8 cellular contexts compared by ENCODE assay signal in the genomic region with DNA sequence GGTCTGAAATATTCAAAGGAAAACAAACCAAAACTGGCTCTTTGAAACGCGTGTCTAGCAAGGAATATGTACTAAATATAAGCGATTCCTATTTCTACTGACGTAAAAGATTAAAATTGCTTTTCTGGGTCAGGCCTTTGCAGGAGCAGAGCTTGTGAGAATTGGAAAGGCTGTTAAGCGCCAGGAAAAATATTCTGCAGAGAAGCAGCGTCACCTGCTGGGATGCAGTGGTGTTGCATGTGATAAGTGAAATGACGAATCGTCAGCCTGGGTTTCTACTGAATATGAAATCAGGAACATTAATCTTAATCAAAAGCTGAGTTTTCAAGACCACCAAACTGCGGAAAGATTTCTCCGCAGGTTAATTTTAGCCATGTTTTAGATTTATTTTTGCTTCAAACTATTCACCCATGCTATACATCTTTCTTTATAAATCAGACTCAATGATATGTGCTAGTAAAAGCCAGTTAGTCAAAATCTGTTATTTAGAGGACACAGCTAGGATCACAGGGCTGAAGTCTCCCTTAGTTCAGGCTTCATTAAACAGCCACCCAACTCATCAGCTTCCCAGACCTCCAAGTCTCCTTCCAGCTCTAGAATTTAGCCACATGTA.
DNase-seq lines count a peak whose midpoint lies in the region; ATAC-seq and TF ChIP-seq lines count a peak whose summit lies in the region.

No MANE protein-coding gene starts in this region.

- H3K79me2 ChIP-seq in trophoblast cell (ENCODE audit: control insufficient read depth, insufficient read depth, low read length, poor library complexity), result no peaks in the 10 kb centered on the region

- no peak overlapping the region for H3K4me2 ChIP-seq in trophoblast cell (ENCODE audit: low read length)

- H3K9ac ChIP-seq in trophoblast cell (ENCODE audit: low read length), result no peak overlapping the region

- in situ Hi-C loops in Panc1 (cut with HindIII; ENCODE audit: low pct_unique_long_range_greater_than_20kb, low sequenced_read_pairs), result no loop called here

- no peak overlapping the region for H3K4me3 Mint-ChIP-seq in activated naive CD4-positive, alpha-beta T cell treated with anti-CD3 and anti-CD28 coated beads for 36 hours

- H3K9me3 Mint-ChIP-seq in activated naive CD4-positive, alpha-beta T cell treated with anti-CD3 and anti-CD28 coated beads for 36 hours, result no peaks in the 10 kb centered on the region

- no peak overlapping the region for H4K91ac ChIP-seq in trophoblast cell (ENCODE audit: low read depth, low read length)

- POLR2A ChIA-PET in Panc1 (lab: Charles Lee), result no interaction called here

- no TSS peak for BruUV-seq in Panc1 (replicated peaks; lab: Mats Ljungman, UMichigan)

- H3K4me3 ChIP-seq in Panc1 (ENCODE audit: low read depth in 2 of 2, low read length in 2 of 2) (no peak overlapping the region), trophoblast cell (ENCODE audit: low read depth, low read length) (no peak overlapping the region)

- no CpG with 5 or more reads among the region's 10 CpGs for WGBS in trophoblast cell (ENCODE audit: extremely low coverage, insufficient coverage, insufficient read length)

- no peak overlapping the region for H2BK120ac ChIP-seq in trophoblast cell (ENCODE audit: insufficient read depth, low read length, poor library complexity)

- no peak overlapping the region for H2BK12ac ChIP-seq in trophoblast cell (ENCODE audit: low read length)

- peaks cover 10% of the 10 kb centered on the region for H3K27me3 Mint-ChIP-seq in activated naive CD4-positive, alpha-beta T cell treated with anti-CD3 and anti-CD28 coated beads for 36 hours (ENCODE audit: low read depth)

- peak; percentile 75 for ATAC-seq in Panc1

- intact Hi-C loops in Panc1 (cut with micrococcal nuclease; ENCODE audit: unreplicated experiment), result loop anchor here (1.0 kb wide), 1 partner anchor 708 kb away; no protein-coding TSS in a partner anchor
- intact Hi-C loops in activated naive CD4-positive, alpha-beta T cell treated with anti-CD3 and anti-CD28 coated beads for 36 hours (cut with micrococcal nuclease), result loop anchor here (1.0 to 2.0 kb wide), 8 partner anchors 58 to 771 kb away; no protein-coding TSS in a partner anchor

- no peaks in the 10 kb centered on the region for H3K4me1 Mint-ChIP-seq in activated naive CD4-positive, alpha-beta T cell treated with anti-CD3 and anti-CD28 coated beads for 36 hours (ENCODE audit: low read depth)

- H2AFZ ChIP-seq in trophoblast cell (ENCODE audit: insufficient read depth, low read length, poor library complexity), result no peak overlapping the region

- H3K9me3 ChIP-seq in Panc1 (ENCODE audit: control insufficient read depth, insufficient read depth, low read depth, low read length), result no peaks in the 10 kb centered on the region
- no peaks in the 10 kb centered on the region for H3K9me3 ChIP-seq in trophoblast cell (ENCODE audit: insufficient read depth, low read depth, low read length)

- H3K36me3 ChIP-seq in Panc1 (ENCODE audit: control insufficient read depth, insufficient read depth, low read length), result no peaks in the 10 kb centered on the region
- no peaks in the 10 kb centered on the region for H3K36me3 ChIP-seq in trophoblast cell (ENCODE audit: control insufficient read depth in 1 of 2, insufficient read depth in 2 of 2, low read length in 2 of 2)

- no peak overlapping the region for H2AK5ac ChIP-seq in trophoblast cell (ENCODE audit: low read length)

- H3K79me1 ChIP-seq in trophoblast cell (ENCODE audit: low read length), result no peaks in the 10 kb centered on the region

- no peak overlapping the region for H4K12ac ChIP-seq in trophoblast cell (ENCODE audit: low read depth, low read length)

- H3K27ac ChIP-seq in Panc1 (ENCODE audit: low read length) (no peak overlapping the region), trophoblast cell (ENCODE audit: low read depth, low read length) (no peak overlapping the region)

- H3K27ac Mint-ChIP-seq in activated naive CD4-positive, alpha-beta T cell treated with anti-CD3 and anti-CD28 coated beads for 36 hours, result no peak overlapping the region

- H3K18ac ChIP-seq in trophoblast cell (ENCODE audit: low read length), result no peak overlapping the region

- no peak overlapping the region for H3K14ac ChIP-seq in trophoblast cell (ENCODE audit: low read length)

- H3K27me3 ChIP-seq in Panc1 (ENCODE audit: control insufficient read depth, insufficient read depth, low read length) (no peaks in the 10 kb centered on the region), trophoblast cell (ENCODE audit: insufficient read depth, low read length) (no peaks in the 10 kb centered on the region)

- H3K4ac ChIP-seq in trophoblast cell (ENCODE audit: low read depth, low read length), result no peak overlapping the region

- CTCF ChIA-PET in Panc1 (lab: Charles Lee), result interaction anchor here (0.6 to 0.8 kb wide), 2 partner anchors 58 to 937 kb away, joined by 3 to 5 read pairs; no protein-coding TSS in a partner anchor
- CTCF ChIA-PET in activated naive CD4-positive, alpha-beta T cell treated with anti-CD3 and anti-CD28 coated beads for 36 hours (lab: Charles Lee), result interaction anchor here (0.7 to 3.5 kb wide), 21 partner anchors 10 to 959 kb away, joined by 3 to 36 read pairs (median 4); no protein-coding TSS in a partner anchor

- H3K4me1 ChIP-seq in Panc1 (ENCODE audit: control insufficient read depth, insufficient read depth, low read length), result no peaks in the 10 kb centered on the region
- H3K4me1 ChIP-seq in trophoblast cell (ENCODE audit: control insufficient read depth in 1 of 2, insufficient read depth in 2 of 2, low read length in 2 of 2), result no peaks in the 10 kb centered on the region

- H4K8ac ChIP-seq in trophoblast cell (ENCODE audit: low read depth, low read length), result no peak overlapping the region

- H3K23ac ChIP-seq in trophoblast cell (ENCODE audit: low read length), result no peak overlapping the region

- peak; percentile 18 to 34 for DNase-seq in activated CD4-positive, alpha-beta T cell treated with anti-CD3 and anti-CD28 coated beads for 24 hours (ENCODE audit: low read depth in 2 of 2)
- no peak for DNase-seq in activated CD4-positive, alpha-beta T cell treated with anti-CD3 and anti-CD28 coated beads for 1 hour
- DNase-seq in HS-27A (ENCODE audit: low read depth) (peak; percentile 51), Panc1 (ENCODE audit: low read depth, low spot score) (peak; percentile 45), glomerular visceral epithelial cell (ENCODE audit: extremely low spot score) (peak; percentile 53), trophoblast cell (peak; percentile 69 to 88), 8988T (no peak)
- DNase-seq in activated naive CD4-positive, alpha-beta T cell treated with anti-CD3 and anti-CD28 coated beads for 36 hours, result peak; percentile 80

- no peak overlapping the region for H2BK5ac ChIP-seq in trophoblast cell (ENCODE audit: low read depth, low read length, poor library complexity)

- peak; percentile 95 for TF ChIP-seq CTCF in Panc1 (IDR thresholded peaks at IDR 0.05)

- H3K36me3 Mint-ChIP-seq in activated naive CD4-positive, alpha-beta T cell treated with anti-CD3 and anti-CD28 coated beads for 36 hours (ENCODE audit: low read depth), result no peaks in the 10 kb centered on the region

Comparison
In these comparisons a context has a peak if more than half of its experiments do, and no peak if none do; other contexts are left out.
1. DNase-seq: peak in activated CD4-positive, alpha-beta T cell treated with anti-CD3 and anti-CD28 coated beads for 24 hours (2 of 2), HS-27A (single experiment), Panc1 (single experiment), activated naive CD4-positive, alpha-beta T cell treated with anti-CD3 and anti-CD28 coated beads for 36 hours (single experiment), glomerular visceral epithelial cell (single experiment) and trophoblast cell (2 of 2); none in activated CD4-positive, alpha-beta T cell treated with anti-CD3 and anti-CD28 coated beads for 1 hour (single experiment) and 8988T (single experiment).